ENCODE assay signal across 13 cellular contexts in the genomic region with DNA sequence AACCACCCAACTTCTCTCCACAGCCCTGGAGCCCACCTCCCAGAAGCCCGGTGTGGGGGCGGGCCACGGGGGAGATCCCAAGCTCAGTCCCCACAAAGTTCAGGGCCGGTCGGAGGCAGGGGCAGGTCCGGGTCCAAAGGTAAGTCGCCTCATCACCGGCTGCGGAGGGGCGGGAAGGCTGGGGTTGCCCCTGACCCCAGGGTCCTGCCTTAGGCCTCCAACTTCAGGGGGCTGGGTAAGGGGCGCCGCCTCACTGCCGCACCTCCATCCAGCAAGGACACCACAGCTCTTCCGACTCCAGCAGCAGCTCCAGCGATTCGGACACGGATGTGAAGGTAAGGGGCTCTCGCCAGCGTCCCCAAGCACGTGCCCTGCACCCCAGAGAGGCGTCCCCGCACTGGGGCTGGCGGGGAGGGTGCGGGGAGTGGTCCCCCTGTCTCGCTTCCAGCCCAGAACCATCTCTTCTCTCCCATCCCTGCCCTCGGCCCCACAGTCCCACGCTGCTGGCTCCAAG. TPM values are rescaled to one million over a fixed set of nuclear protein-coding genes. Genes with fewer than 3 reads are reported as not detected.
DNase-seq lines count a peak whose midpoint lies in the region; ATAC-seq and TF ChIP-seq lines count a peak whose summit lies in the region.
"Had no signal": no experiment of that assay in that cellular context is flagged by ENCODE, and none has a peak within 500 bp of the region (broad histone marks: within the 10 kb centered on the region; RNA-seq: fewer than 3 reads in every experiment).

No MANE protein-coding gene starts in this region.

- peak overlapping the region; percentile 33 for H3K4me3 ChIP-seq in Caco-2 (ENCODE audit: low read depth, low read length)
- H3K4me3 ChIP-seq in WERI-Rb-1 (ENCODE audit: low read depth, low read length): no peak overlapping the region
- H3K4me3 ChIP-seq in right cardiac atrium (ENCODE audit: low read length): no peak overlapping the region
- H3K4me3 ChIP-seq: coronary artery, uterus had no signal

- peaks cover 33% of the 10 kb centered on the region for H3K36me3 Mint-ChIP-seq in Caco-2 (ENCODE audit: insufficient read depth, unreplicated experiment)
- H3K36me3 Mint-ChIP-seq in stimulated activated effector memory CD8-positive, alpha-beta T cell treated with anti-CD3 and anti-CD28 coated beads, Interleukin-12 subunit alpha, Interleukin-12 subunit beta, amount 100 ng/mL, for 72 hours: peaks cover 25% of the 10 kb centered on the region

- peak overlapping the region; percentile 66 for H3K4me3 Mint-ChIP-seq in Caco-2 (ENCODE audit: unreplicated experiment)
- no peak overlapping the region for H3K4me3 Mint-ChIP-seq in stimulated activated effector memory CD8-positive, alpha-beta T cell treated with anti-CD3 and anti-CD28 coated beads, Interleukin-12 subunit alpha, Interleukin-12 subunit beta, amount 100 ng/mL, for 72 hours

- H3K9me3 Mint-ChIP-seq in Caco-2 (ENCODE audit: unreplicated experiment): no peaks in the 10 kb centered on the region
- H3K9me3 Mint-ChIP-seq in stimulated activated effector memory CD8-positive, alpha-beta T cell treated with anti-CD3 and anti-CD28 coated beads, Interleukin-12 subunit alpha, Interleukin-12 subunit beta, amount 100 ng/mL, for 72 hours: no peaks in the 10 kb centered on the region

- TF ChIP-seq CTCF in Caco-2 (IDR thresholded peaks at IDR 0.05; ENCODE audit: insufficient read depth in 1 of 2, low read depth in 1 of 2, low read length in 1 of 2, severe bottlenecking in 1 of 2, unreplicated experiment in 1 of 2): no peak
- no peak for TF ChIP-seq CTCF in WERI-Rb-1 (IDR thresholded peaks at IDR 0.05; ENCODE audit: low read depth, low read length)
- no peak for TF ChIP-seq CTCF in omental fat pad (IDR thresholded peaks at IDR 0.05)

- H3K27ac ChIP-seq in WERI-Rb-1 (peak overlapping the region; percentile 22), right cardiac atrium (ENCODE audit: low read length) (no peak overlapping the region)
- H3K27ac ChIP-seq: coronary artery, HL-60, uterus had no signal

- intact Hi-C loops in Caco-2 (cut with micrococcal nuclease; ENCODE audit: unreplicated experiment) (no loop called here), right cardiac atrium (cut with DNase I) (no loop called here)

- H3K27ac Mint-ChIP-seq in Caco-2 (ENCODE audit: unreplicated experiment): peak overlapping the region; percentile 84
- no peak overlapping the region for H3K27ac Mint-ChIP-seq in stimulated activated effector memory CD8-positive, alpha-beta T cell treated with anti-CD3 and anti-CD28 coated beads, Interleukin-12 subunit alpha, Interleukin-12 subunit beta, amount 100 ng/mL, for 72 hours

- no peak for DNase-seq in Caco-2
- DNase-seq in WERI-Rb-1: no peak
- peak in 1 of 3 donors; percentile 56 for DNase-seq in right cardiac atrium
- DNase-seq in omental fat pad (ENCODE audit: low spot score): no peak
- no peak for DNase-seq in stimulated activated effector memory CD8-positive, alpha-beta T cell treated with anti-CD3 and anti-CD28 coated beads, Interleukin-12 subunit alpha, Interleukin-12 subunit beta, amount 100 ng/mL, for 72 hours (ENCODE audit: low spot score in 2 of 2)
- no peak for DNase-seq in HK-2 (ENCODE audit: unreplicated experiment)
- no peak for DNase-seq in GOT3 (lab: John Stamatoyannopoulos, UW)
- no peak for DNase-seq in NCI-H69 (lab: John Stamatoyannopoulos, UW)
- DNase-seq: MM.1S, T1000, uterus had no signal

- WGBS in right cardiac atrium: 76% methylated on average over 27 of the region's 27 CpGs

- no peaks in the 10 kb centered on the region for H3K27me3 ChIP-seq in Caco-2 (replicated peaks; ENCODE audit: control insufficient read depth, insufficient read depth, low read length)
- H3K27me3 ChIP-seq in WERI-Rb-1 (ENCODE audit: insufficient read depth, low read depth, severe bottlenecking): no peaks in the 10 kb centered on the region
- no peaks in the 10 kb centered on the region for H3K27me3 ChIP-seq in right cardiac atrium (ENCODE audit: control insufficient read depth, insufficient read depth)
- H3K27me3 ChIP-seq: uterus had no signal

- H3K4me1 ChIP-seq in Caco-2: peaks cover 42% of the 10 kb centered on the region
- no peaks in the 10 kb centered on the region for H3K4me1 ChIP-seq in right cardiac atrium (ENCODE audit: control insufficient read depth, insufficient read depth, low read length)
- H3K4me1 ChIP-seq: uterus had no signal

- BruUV-seq in Caco-2 (replicated peaks; lab: Mats Ljungman, UMichigan): TSS peak; percentile 46

- H3K36me3 ChIP-seq in Caco-2 (ENCODE audit: control insufficient read depth, insufficient read depth, low read length): no peaks in the 10 kb centered on the region
- peaks cover 16% of the 10 kb centered on the region for H3K36me3 ChIP-seq in WERI-Rb-1
- H3K36me3 ChIP-seq: uterus had no signal

- H3K27me3 Mint-ChIP-seq in Caco-2 (ENCODE audit: insufficient read depth, unreplicated experiment): no peaks in the 10 kb centered on the region

- ATAC-seq in right cardiac atrium: peak; percentile 3 to 20
- peak; percentile 2 for ATAC-seq in omental fat pad (ENCODE audit: low FRiP score)
- ATAC-seq in stimulated activated effector memory CD8-positive, alpha-beta T cell treated with anti-CD3 and anti-CD28 coated beads, Interleukin-12 subunit alpha, Interleukin-12 subunit beta, amount 100 ng/mL, for 72 hours: no peak

- peaks cover 13% of the 10 kb centered on the region for H3K4me1 Mint-ChIP-seq in Caco-2 (ENCODE audit: low read depth, unreplicated experiment)
- no peaks in the 10 kb centered on the region for H3K4me1 Mint-ChIP-seq in stimulated activated effector memory CD8-positive, alpha-beta T cell treated with anti-CD3 and anti-CD28 coated beads, Interleukin-12 subunit alpha, Interleukin-12 subunit beta, amount 100 ng/mL, for 72 hours

- H3K9me3 ChIP-seq in Caco-2 (no peaks in the 10 kb centered on the region), WERI-Rb-1 (ENCODE audit: severe bottlenecking) (no peaks in the 10 kb centered on the region), right cardiac atrium (ENCODE audit: control insufficient read depth, low read length) (no peaks in the 10 kb centered on the region)
- H3K9me3 ChIP-seq: uterus had no signal

- POLR2A ChIA-PET in Caco-2 (lab: Charles Lee): interaction anchor here (0.5 to 1.4 kb wide), 3 partner anchors 31 to 70 kb away, joined by 3 to 9 read pairs (median 4); a partner anchor contains a TSS

- CTCF ChIA-PET in Caco-2 (lab: Charles Lee): interaction anchor here (0.5 to 1.1 kb wide), 5 partner anchors 10 to 284 kb away, joined by 3 to 4 read pairs (median 4); a partner anchor contains a TSS

RNA-seq across cellular contexts. Expression of a gene that starts 0.4 kb away (rescaled TPM):
- total RNA-seq in Caco-2 (2022): 12.7 and 18.6 TPM in 2 replicates
- total RNA-seq in right cardiac atrium: under 1 TPM in 2 of 4 donors, not detected in 2; 0.57 to 0.89 TPM
- polyA plus RNA-seq in right cardiac atrium: 4.3 TPM
- total RNA-seq in omental fat pad: 10 to 100 TPM; 28.8 to 76.9 (median 47.2) TPM

RNA-seq across cellular contexts. Expression of a gene that starts 11.3 kb away (rescaled TPM):
- total RNA-seq in Caco-2 (2022): 61.7 and 66.7 TPM in 2 replicates
- 10 to 100 TPM; 15.9 to 24.4 (median 19.9) TPM for total RNA-seq in right cardiac atrium
- polyA plus RNA-seq in right cardiac atrium: 25.7 TPM
- total RNA-seq in omental fat pad: 10 to 100 TPM; 26.2 to 52.8 (median 31.4) TPM

RNA-seq across cellular contexts. Expression of a gene that starts 15.2 kb away (rescaled TPM):
- total RNA-seq in Caco-2 (2022) (6.1 and 7.8 TPM in 2 replicates), right cardiac atrium (1 to 10 TPM; 2.2 to 3.0 (median 2.8) TPM), omental fat pad (10 to 100 TPM in 1 of 4 donors, 1 to 10 TPM in 3; 4.1 to 11.4 (median 7.2) TPM)
- polyA plus RNA-seq in right cardiac atrium: 2.4 TPM

RNA-seq across cellular contexts. Expression of a gene that starts 31.2 kb away (rescaled TPM):
- total RNA-seq in Caco-2 (2022) (12.4 and 14.0 TPM in 2 replicates), right cardiac atrium (1 to 10 TPM; 1.2 to 2.0 (median 1.6) TPM), omental fat pad (1 to 10 TPM; 2.8 to 6.6 (median 4.3) TPM)
- polyA plus RNA-seq in right cardiac atrium: 1.4 TPM

RNA-seq across cellular contexts. Expression of a gene that starts 40.0 kb away (rescaled TPM):
- total RNA-seq in Caco-2 (2022) (728 and 748 TPM in 2 replicates), right cardiac atrium (10 to 100 TPM in 3 of 4 donors, 1 to 10 TPM in 1; 9.0 to 16.6 (median 12.2) TPM), omental fat pad (10 to 100 TPM; 14.3 to 30.6 (median 24.0) TPM)
- 5.7 TPM for polyA plus RNA-seq in right cardiac atrium
